In the genomic region with DNA sequence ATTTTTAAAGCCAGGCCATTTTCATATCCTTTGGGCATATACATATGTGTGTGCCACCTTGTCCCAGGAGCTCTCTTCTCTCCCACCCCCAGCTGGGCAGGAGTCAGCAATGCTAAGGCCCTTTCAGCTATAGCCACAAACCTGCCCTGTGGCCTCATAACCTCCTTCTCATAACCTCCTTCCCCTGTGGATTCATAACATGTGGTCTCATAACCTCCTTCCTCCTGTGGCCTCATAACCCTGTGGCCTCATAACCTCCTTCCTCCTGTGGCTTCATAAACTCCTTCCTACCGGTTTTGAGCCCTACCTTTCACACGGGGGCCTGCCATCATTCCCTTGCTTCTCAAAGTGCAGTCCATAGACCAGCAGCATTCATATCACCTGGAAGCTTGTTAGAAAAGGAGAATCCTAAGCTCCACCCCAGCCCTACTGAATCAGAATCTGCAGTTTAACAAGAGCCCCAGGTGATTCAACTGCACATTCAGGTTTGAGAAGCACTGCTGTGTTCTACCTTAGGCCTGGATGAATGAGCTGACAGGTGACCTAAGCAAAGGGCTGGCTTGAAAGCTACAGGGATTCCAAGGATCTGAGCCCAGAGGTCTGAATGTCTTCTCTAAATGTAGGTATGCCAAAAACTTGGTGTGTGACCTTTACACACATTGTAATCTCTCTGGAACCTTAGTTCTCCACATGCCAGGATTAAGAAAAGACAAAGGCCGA, we compare ENCODE assay signal across 15 cellular contexts. TPM values are rescaled to one million over a fixed set of nuclear protein-coding genes. Genes with fewer than 3 reads are reported as not detected.
DNase-seq lines count a peak whose midpoint lies in the region; ATAC-seq and TF ChIP-seq lines count a peak whose summit lies in the region.
"Had no signal": no experiment of that assay in that cellular context is flagged by ENCODE, and none has a peak within 500 bp of the region (broad histone marks: within the 10 kb centered on the region; RNA-seq: fewer than 3 reads in every experiment).

No MANE protein-coding gene starts in this region.

- H3K9me3 ChIP-seq in upper lobe of right lung (no peaks in the 10 kb centered on the region), body of pancreas (no peaks in the 10 kb centered on the region)
- H3K9me3 ChIP-seq: esophagus squamous epithelium, Peyer's patch, testis had no signal

- H3K4me3 Mint-ChIP-seq in effector memory CD8-positive, alpha-beta T cell, result peak overlapping the region; percentile 3 to 48

- TF ChIP-seq CTCF in upper lobe of right lung (IDR thresholded peaks at IDR 0.05), result no peak
- no peak for TF ChIP-seq CTCF in body of pancreas (IDR thresholded peaks at IDR 0.05)

- H3K9me3 Mint-ChIP-seq in activated naive CD4-positive, alpha-beta T cell treated with anti-CD3 and anti-CD28 coated beads, Interleukin-2, amount 50 U/mL, for 72 hours, result no peaks in the 10 kb centered on the region
- H3K9me3 Mint-ChIP-seq in effector memory CD8-positive, alpha-beta T cell, result no peaks in the 10 kb centered on the region

- intact Hi-C loops in upper lobe of right lung (cut with DNase I), result no loop called here
- intact Hi-C loops in body of pancreas (cut with DNase I), result no loop called here

- no peak overlapping the region for H3K27ac ChIP-seq in upper lobe of right lung
- no peak overlapping the region for H3K27ac ChIP-seq in body of pancreas
- H3K27ac ChIP-seq: esophagus squamous epithelium, Peyer's patch, testis had no signal

- H3K36me3 ChIP-seq in upper lobe of right lung (peaks cover 3% of the 10 kb centered on the region), body of pancreas (replicated peaks in 1 of 2; ENCODE audit: insufficient read depth in 1 of 2, low read depth in 2 of 2) (peaks cover 0 to 11% of the 10 kb centered on the region in 2 donors)

- H3K4me1 Mint-ChIP-seq in effector memory CD8-positive, alpha-beta T cell (ENCODE audit: low read depth in 2 of 2), result peaks cover 16 to 18% of the 10 kb centered on the region in 2 donors

- WGBS in body of pancreas, 2 donors, result 64 to 80% methylated on average over 3 of the region's 3 CpGs

- H3K27me3 ChIP-seq in upper lobe of right lung (no peaks in the 10 kb centered on the region), body of pancreas (no peaks in the 10 kb centered on the region)
- H3K27me3 ChIP-seq: esophagus squamous epithelium, Peyer's patch, testis had no signal

- no peaks in the 10 kb centered on the region for H3K4me1 ChIP-seq in upper lobe of right lung
- H3K4me1 ChIP-seq in body of pancreas, result no peaks in the 10 kb centered on the region
- H3K4me1 ChIP-seq: Peyer's patch, testis had no signal

- H3K27me3 Mint-ChIP-seq in effector memory CD8-positive, alpha-beta T cell, result no peaks in the 10 kb centered on the region

- no peak for DNase-seq in activated naive CD4-positive, alpha-beta T cell treated with anti-CD3 and anti-CD28 coated beads, Interleukin-2, amount 50 U/mL, for 72 hours (ENCODE audit: low spot score in 2 of 2)
- DNase-seq in activated naive CD4-positive, alpha-beta T cell treated with Interleukin-2 at 50 U/mL for 16 hours, result no peak
- peak; percentile 45 for DNase-seq in NOMO-1 treated with DMSO at 0.1 percent for 48 hours (lab: John Stamatoyannopoulos, UW; ENCODE audit: unreplicated experiment)
- no peak for DNase-seq in effector memory CD8-positive, alpha-beta T cell
- no peak for DNase-seq in upper lobe of right lung
- no peak for DNase-seq in body of pancreas
- DNase-seq in DMS114 treated with DMSO at 0.1 percent for 48 hours (lab: John Stamatoyannopoulos, UW; ENCODE audit: unreplicated experiment), result no peak
- DNase-seq: DMS 273 treated with DMSO at 0.1 percent for 48 hours, esophagus squamous epithelium, left cardiac atrium, NCI-H1105, NCI-H345, Peyer's patch, testis had no signal

- no peak for TF ChIP-seq POLR2A in body of pancreas (IDR thresholded peaks at IDR 0.05)

- ATAC-seq in activated naive CD4-positive, alpha-beta T cell treated with anti-CD3 and anti-CD28 coated beads, Interleukin-2, amount 50 U/mL, for 72 hours, result peak; percentile 61 to 74
- ATAC-seq in effector memory CD8-positive, alpha-beta T cell (replicated peaks), result peak; percentile 79
- peak; percentile 52 for ATAC-seq in upper lobe of right lung
- ATAC-seq in HG02870 (IDR thresholded peaks at IDR 0.05; ENCODE audit: unreplicated experiment), result no peak
- no peak for ATAC-seq in body of pancreas
- ATAC-seq: left cardiac atrium had no signal

- no peaks in the 10 kb centered on the region for H3K36me3 Mint-ChIP-seq in activated naive CD4-positive, alpha-beta T cell treated with anti-CD3 and anti-CD28 coated beads, Interleukin-2, amount 50 U/mL, for 72 hours
- H3K36me3 Mint-ChIP-seq in effector memory CD8-positive, alpha-beta T cell (ENCODE audit: insufficient read depth), result peaks cover 2% of the 10 kb centered on the region

- no peak overlapping the region for H3K27ac Mint-ChIP-seq in activated naive CD4-positive, alpha-beta T cell treated with anti-CD3 and anti-CD28 coated beads, Interleukin-2, amount 50 U/mL, for 72 hours
- peak overlapping the region; percentile 74 to 76 for H3K27ac Mint-ChIP-seq in effector memory CD8-positive, alpha-beta T cell

- no peak overlapping the region for H3K4me3 ChIP-seq in upper lobe of right lung
- H3K4me3 ChIP-seq in body of pancreas, result no peak overlapping the region
- H3K4me3 ChIP-seq: esophagus squamous epithelium, Peyer's patch, testis had no signal

RNA-seq across cellular contexts. Expression of gene PLPP6, which starts 41.9 kb away (rescaled TPM):
- total RNA-seq in activated naive CD4-positive, alpha-beta T cell treated with anti-CD3 and anti-CD28 coated beads, Interleukin-2, amount 50 U/mL, for 72 hours, result 1 to 10 TPM; 2.0 to 3.6 TPM
- 5.5 TPM for total RNA-seq in upper lobe of right lung
- 10 to 100 TPM; 16.2 to 17.1 TPM for total RNA-seq in body of pancreas

RNA-seq across cellular contexts. Expression of gene SPATA6L, which starts 46.1 kb away (rescaled TPM):
- 1 to 10 TPM in 1 of 2 donors, under 1 TPM in 1; 0.99 to 2.1 TPM for total RNA-seq in activated naive CD4-positive, alpha-beta T cell treated with anti-CD3 and anti-CD28 coated beads, Interleukin-2, amount 50 U/mL, for 72 hours
- 12.6 TPM for total RNA-seq in upper lobe of right lung
- 10 to 100 TPM in 1 of 2 donors, 1 to 10 TPM in 1; 3.6 to 10.9 TPM for total RNA-seq in body of pancreas

RNA-seq across cellular contexts. Expression of gene CDC37L1, which starts 59.2 kb away (rescaled TPM):
- total RNA-seq in activated naive CD4-positive, alpha-beta T cell treated with anti-CD3 and anti-CD28 coated beads, Interleukin-2, amount 50 U/mL, for 72 hours, result 10 to 100 TPM in 1 of 2 donors, 1 to 10 TPM in 1; 9.1 to 18.3 TPM
- 23.6 TPM for total RNA-seq in upper lobe of right lung
- total RNA-seq in body of pancreas, result 1 to 10 TPM; 7.9 to 9.9 TPM

Comparison
In these comparisons a context has a peak if more than half of its experiments do, and no peak if none do; other contexts are left out.
1. ATAC-seq: peak in activated naive CD4-positive, alpha-beta T cell treated with anti-CD3 and anti-CD28 coated beads, Interleukin-2, amount 50 U/mL, for 72 hours (2 of 2), effector memory CD8-positive, alpha-beta T cell (single experiment) and upper lobe of right lung (single experiment); none in HG02870 (single experiment) and body of pancreas (single experiment).
2. H3K27ac Mint-ChIP-seq: peak in effector memory CD8-positive, alpha-beta T cell (2 of 2); none in activated naive CD4-positive, alpha-beta T cell treated with anti-CD3 and anti-CD28 coated beads, Interleukin-2, amount 50 U/mL, for 72 hours (0 of 2).